ENCODE assay signal across 15 cellular contexts in the genomic region with DNA sequence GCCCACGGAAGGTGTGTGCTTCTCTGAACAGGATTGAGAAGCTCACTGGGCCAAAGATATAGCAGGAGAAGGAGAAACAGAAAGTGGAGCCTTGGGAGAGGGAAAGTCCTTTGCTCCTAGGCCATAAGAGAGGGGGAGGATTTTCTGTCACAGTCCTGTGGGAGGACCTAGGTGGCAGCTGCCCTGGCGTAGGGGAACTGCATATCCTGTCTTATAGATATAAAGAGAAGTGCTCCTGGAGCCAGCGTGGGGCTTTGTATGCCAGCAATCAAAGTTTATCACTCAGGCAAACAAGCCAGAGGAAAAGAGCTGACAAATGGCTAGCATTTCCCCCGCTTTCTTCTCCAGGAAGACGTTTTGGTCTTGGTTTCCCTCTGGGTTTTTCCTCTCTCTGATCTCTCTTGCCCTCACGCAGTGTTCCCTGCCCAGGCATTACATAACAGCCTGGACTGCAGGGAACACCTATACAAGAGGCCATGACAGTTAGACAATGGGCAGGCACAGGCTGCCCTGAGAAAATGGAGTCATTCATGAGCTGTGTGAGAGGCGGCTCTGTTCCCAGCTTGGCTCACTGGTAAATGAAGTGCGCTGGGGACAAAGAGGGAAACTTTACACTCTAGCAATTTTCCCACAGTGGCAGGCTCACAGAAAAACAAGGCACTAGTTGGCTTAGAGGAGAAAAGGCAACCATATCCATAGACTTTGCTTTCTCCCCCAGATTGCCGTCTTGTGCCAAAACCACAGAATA. TPM values are rescaled to one million over a fixed set of nuclear protein-coding genes. Genes with fewer than 3 reads are reported as not detected.
A peak's percentile ranks its signal among the peaks of the same experiment; 100 is the strongest.
DNase-seq lines count a peak whose midpoint lies in the region; ATAC-seq, FAIRE-seq and TF ChIP-seq lines count a peak whose summit lies in the region.
"Had no signal": no experiment of that assay in that cellular context is flagged by ENCODE, and none has a peak within 500 bp of the region (broad histone marks: within the 10 kb centered on the region; RNA-seq: fewer than 3 reads in every experiment).

No MANE protein-coding gene starts in this region.

- CTCF ChIA-PET in mammary epithelial cell (lab: Charles Lee; ENCODE audit: low non-redundant PET): no interaction called here
- CTCF ChIA-PET in HepG2 (lab: Yijun Ruan, JAX; ENCODE audit: low intra/inter-chr PET ratio, low total read pairs): no interaction called here

- no peak overlapping the region for H3K27ac Mint-ChIP-seq in activated T-cell treated with anti-CD3 and anti-CD28 coated beads, Interleukin-2, amount 50 U/mL, for 24 hours
- H3K27ac Mint-ChIP-seq: activated CD8-positive, alpha-beta T cell treated with anti-CD3 and anti-CD28 coated beads, Interleukin-2, amount 10 ng/mL, durations not matched to agents 7 days and 5 days; T-helper 17 cell had no signal

- no peak for TF ChIP-seq CTCF in mammary epithelial cell (conservative IDR thresholded peaks at IDR 0.05 in 1 of 2, IDR thresholded peaks at IDR 0.05 in 1 of 2; ENCODE audit: extremely low read depth in 1 of 2, insufficient read depth in 1 of 2, low read depth in 1 of 2, low read length in 2 of 2)
- TF ChIP-seq CTCF in HepG2 (CRISPR knock-in tag; IDR thresholded peaks at IDR 0.05): no peak
- no peak for TF ChIP-seq CTCF in stomach (IDR thresholded peaks at IDR 0.05)

- in situ Hi-C loops in mammary epithelial cell (cut with MboI; ENCODE audit: low sequenced_read_pairs in 2 of 2): no loop called here
- in situ Hi-C loops in HepG2 (cut with HindIII; ENCODE audit: extremely low pct_ligation_motif_present, low pct_unique_long_range_greater_than_20kb): no loop called here

- BruUV-seq in mammary epithelial cell (replicated peaks; lab: Mats Ljungman, UMichigan) (no TSS peak), HepG2 (replicated peaks; lab: Mats Ljungman, UMichigan) (no TSS peak)

- H3K36me3 ChIP-seq in mammary epithelial cell (ENCODE audit: insufficient read depth, low read length) (no peaks in the 10 kb centered on the region), HepG2 (replicated peaks in 1 of 2; ENCODE audit: control insufficient read depth in 1 of 2, insufficient read depth in 2 of 2, low read length in 2 of 2) (no peaks in the 10 kb centered on the region), stomach (no peaks in the 10 kb centered on the region)

- no peak overlapping the region for H3K9ac ChIP-seq in mammary epithelial cell (ENCODE audit: insufficient read depth, low read length)
- H3K9ac ChIP-seq in HepG2 (ENCODE audit: insufficient read depth, low read depth, low read length): no peak overlapping the region

- H2AFZ ChIP-seq in mammary epithelial cell (ENCODE audit: low read depth, low read length): peak overlapping the region; percentile 74
- peak overlapping the region; percentile 46 for H2AFZ ChIP-seq in HepG2 (ENCODE audit: low read length)

- H3K27ac ChIP-seq in mammary epithelial cell (ENCODE audit: insufficient read depth, low read depth, low read length): no peak overlapping the region
- H3K27ac ChIP-seq in HepG2 (ENCODE audit: extremely low read length, insufficient read depth, low read length): no peak overlapping the region
- peak overlapping the region; percentile 57 to 87 (median 70) for H3K27ac ChIP-seq in stomach
- H3K27ac ChIP-seq: C4-2B had no signal

- TF ChIP-seq EP300 in HepG2 (IDR thresholded peaks at IDR 0.05; ENCODE audit: low read depth in 2 of 2, low read length in 2 of 2): no peak
- no peak for TF ChIP-seq EP300 in HepG2 (CRISPR knock-in tag; IDR thresholded peaks at IDR 0.05; ENCODE audit: borderline replicate concordance)
- no peak for TF ChIP-seq EP300 in stomach (IDR thresholded peaks at IDR 0.05)

- TF ChIP-seq POLR2A in HepG2 (IDR thresholded peaks at IDR 0.05; ENCODE audit: insufficient read depth in 1 of 2, low read depth in 2 of 2, low read length in 2 of 2): no peak
- TF ChIP-seq POLR2A in stomach (IDR thresholded peaks at IDR 0.05): no peak

- H3K9me3 ChIP-seq in mammary epithelial cell (replicated peaks; ENCODE audit: insufficient read depth, low read length) (no peaks in the 10 kb centered on the region), HepG2 (ENCODE audit: low read length) (no peaks in the 10 kb centered on the region), stomach (no peaks in the 10 kb centered on the region)

- H3K9me3 Mint-ChIP-seq in activated T-cell treated with anti-CD3 and anti-CD28 coated beads, Interleukin-2, amount 50 U/mL, for 24 hours: no peaks in the 10 kb centered on the region

- ATAC-seq in HepG2 (peak; percentile 82), GM19452 (IDR thresholded peaks at IDR 0.05; ENCODE audit: unreplicated experiment) (no peak), GM21367 (IDR thresholded peaks at IDR 0.05; ENCODE audit: unreplicated experiment) (no peak)
- ATAC-seq: activated CD8-positive, alpha-beta T cell treated with anti-CD3 and anti-CD28 coated beads, Interleukin-2, amount 10 ng/mL, durations not matched to agents 7 days and 5 days; HCT116; T-helper 17 cell had no signal

- H3K4me2 ChIP-seq in mammary epithelial cell (ENCODE audit: insufficient read depth, low read depth, low read length) (no peak overlapping the region), HepG2 (ENCODE audit: low read depth, low read length) (peak overlapping the region; percentile 67)

- H3K27me3 ChIP-seq in mammary epithelial cell (ENCODE audit: insufficient read depth, low read length) (no peaks in the 10 kb centered on the region), HepG2 (ENCODE audit: control insufficient read depth in 1 of 2, insufficient read depth in 2 of 2, low read length in 2 of 2) (no peaks in the 10 kb centered on the region), stomach (peaks cover 0 to 5% (median 0%) of the 10 kb centered on the region in 3 donors)

- 62% methylated on average over 9 of the region's 9 CpGs for WGBS in mammary epithelial cell (ENCODE audit: low coverage, missing lambda C conversion rate)
- WGBS in HepG2 (ENCODE audit: low lambda C conversion rate): 37% methylated on average over 8 of the region's 9 CpGs
- 22 to 36% (median 34%) methylated on average over 8 to 9 of the region's 9 CpGs for WGBS in stomach, 5 donors

- POLR2A ChIA-PET in HepG2 (lab: Yijun Ruan, JAX): no interaction called here

- no peaks in the 10 kb centered on the region for H3K4me1 ChIP-seq in mammary epithelial cell (ENCODE audit: insufficient read depth, low read length)
- H3K4me1 ChIP-seq in HepG2 (ENCODE audit: insufficient read depth, low read length): peaks cover 32% of the 10 kb centered on the region
- H3K4me1 ChIP-seq in stomach: peaks cover 11 to 20% (median 15%) of the 10 kb centered on the region in 4 donors

- H3K36me3 Mint-ChIP-seq in activated T-cell treated with anti-CD3 and anti-CD28 coated beads, Interleukin-2, amount 50 U/mL, for 24 hours (ENCODE audit: low read depth): no peaks in the 10 kb centered on the region

- no peak overlapping the region for H3K4me3 Mint-ChIP-seq in activated T-cell treated with anti-CD3 and anti-CD28 coated beads, Interleukin-2, amount 50 U/mL, for 24 hours
- H3K4me3 Mint-ChIP-seq: activated CD8-positive, alpha-beta T cell treated with anti-CD3 and anti-CD28 coated beads, Interleukin-2, amount 10 ng/mL, durations not matched to agents 7 days and 5 days; T-helper 17 cell had no signal

- H4K20me1 ChIP-seq in mammary epithelial cell (ENCODE audit: insufficient read depth, low read length) (no peaks in the 10 kb centered on the region), HepG2 (ENCODE audit: insufficient read depth, low read length) (no peaks in the 10 kb centered on the region)

- intact Hi-C loops in mammary epithelial cell (cut with micrococcal nuclease) (no loop called here), HepG2 (cut with micrococcal nuclease; ENCODE audit: unreplicated experiment) (no loop called here), stomach (cut with DNase I; ENCODE audit: low total_unique reads) (no loop called here)

- H3K79me2 ChIP-seq in mammary epithelial cell (ENCODE audit: insufficient read depth, low read length) (no peaks in the 10 kb centered on the region), HepG2 (ENCODE audit: insufficient read depth, low read length) (no peaks in the 10 kb centered on the region)

- DNase-seq in NCI-H2107 treated with DMSO at 0.1 percent for 48 hours (lab: John Stamatoyannopoulos, UW; ENCODE audit: unreplicated experiment) (peak; percentile 81), mammary epithelial cell (no peak), HepG2 (ENCODE audit: low spot score) (peak; percentile 32), stomach (peak; percentile 51), Kasumi-1 (lab: John Stamatoyannopoulos, UW) (no peak)
- no peak for DNase-seq in activated T-cell treated with anti-CD3 and anti-CD28 coated beads, Interleukin-2, amount 50 U/mL, for 24 hours
- DNase-seq: activated CD8-positive, alpha-beta T cell treated with anti-CD3 and anti-CD28 coated beads, Interleukin-2, amount 10 ng/mL, durations not matched to agents 7 days and 5 days; activated naive CD4-positive, alpha-beta T cell treated with Interleukin-2 at 50 U/mL for 16 hours; NCI-H1092; NCI-H446; T-helper 17 cell had no signal

- dilution Hi-C loops in mammary epithelial cell (cut with HindIII; ENCODE audit: low sequenced_read_pairs): no loop called here

- TF ChIP-seq RAD21 in HepG2 (CRISPR knock-in tag; IDR thresholded peaks at IDR 0.05): no peak

- H3K4me3 ChIP-seq in mammary epithelial cell (replicated peaks in 1 of 3; ENCODE audit: insufficient read depth in 1 of 3, low read depth in 2 of 3, low read length in 3 of 3) (no peak overlapping the region), HepG2 (replicated peaks in 1 of 3; ENCODE audit: insufficient read depth in 1 of 3, low read depth in 2 of 3, low read length in 3 of 3) (peak overlapping the region in 1 of 3 experiments; percentile 18; a peak in 1 of 6 replicates), stomach (no peak overlapping the region)

- no peaks in the 10 kb centered on the region for H3K4me1 Mint-ChIP-seq in activated T-cell treated with anti-CD3 and anti-CD28 coated beads, Interleukin-2, amount 50 U/mL, for 24 hours (ENCODE audit: low read depth)

- H3K27me3 Mint-ChIP-seq in activated T-cell treated with anti-CD3 and anti-CD28 coated beads, Interleukin-2, amount 50 U/mL, for 24 hours: peaks cover 32% of the 10 kb centered on the region

- no peak for FAIRE-seq in HepG2 (lab: Jason Lieb, UNC)

RNA-seq across cellular contexts. Expression of a gene that starts 52.5 kb away (rescaled TPM):
- total RNA-seq in mammary epithelial cell (1 to 10 TPM in 1 of 2 donors, under 1 TPM in 1; 0.07 to 1.3 TPM), HepG2 (2016; rRNA removed; fragmentation: Illumina TruSeq; extraction: Trizol) (0.13 and 0.14 TPM in 2 replicates), stomach (1 to 10 TPM in 1 of 5 donors, not detected in 4; 1.7 TPM)
- polyA plus RNA-seq in mammary epithelial cell (0.02 TPM), HepG2 (2011; rRNA removed) (0.37 and 0.43 TPM in 2 replicates), stomach (under 1 TPM in 2 of 3 donors, not detected in 1; 0.03 to 0.12 TPM)
- 1.0 TPM for polyA minus RNA-seq in mammary epithelial cell
- not detected in 2 replicates for total RNA-seq in HepG2 (2016; cell fraction: cytosol; rRNA removed; fragmentation: Illumina TruSeq; extraction: Trizol; ENCODE audit: low read depth)
- total RNA-seq in HepG2 (2016; cell fraction: insoluble cytoplasmic fraction; rRNA removed; fragmentation: Illumina TruSeq; extraction: Trizol): 0.13 and 0.19 TPM in 2 replicates
- total RNA-seq in HepG2 (2016; cell fraction: membrane; rRNA removed; fragmentation: Illumina TruSeq; extraction: Trizol): 0.03 TPM in 1 of 2 replicates, not detected in the other
- 0.34 and 0.41 TPM in 2 replicates for total RNA-seq in HepG2 (2016; cell fraction: nucleus; rRNA removed; fragmentation: Illumina TruSeq; extraction: Trizol)
- 0.17 and 0.25 TPM in 2 replicates for polyA plus RNA-seq in HepG2 (2011; cell fraction: cytosol; rRNA removed)
- 1.4 and 1.7 TPM in 2 replicates for polyA plus RNA-seq in HepG2 (2011; cell fraction: nucleus; rRNA removed)
- 0.37 and 0.47 TPM in 2 replicates for polyA plus RNA-seq in HepG2 (2012)
- not detected in 2 replicates for polyA plus RNA-seq in HepG2 (2016; cell fraction: cytosol; fragmentation: Illumina TruSeq; extraction: Trizol; ENCODE audit: low read depth)
- polyA plus RNA-seq in HepG2 (2016; cell fraction: insoluble cytoplasmic fraction; fragmentation: Illumina TruSeq; extraction: Trizol; ENCODE audit: low read depth): 0.05 TPM in 1 of 2 replicates, not detected in the other
- polyA plus RNA-seq in HepG2 (2016; cell fraction: membrane; fragmentation: Illumina TruSeq; extraction: Trizol; ENCODE audit: low read depth): not detected in 2 replicates
- polyA plus RNA-seq in HepG2 (2016; cell fraction: nucleus; fragmentation: Illumina TruSeq; extraction: Trizol; ENCODE audit: insufficient read depth, low read depth): 0.32 and 0.33 TPM in 2 replicates
- polyA minus RNA-seq in HepG2 (2011; rRNA and poly(A)+ RNA removed; ENCODE audit: low replicate concordance): 2.6 TPM in 1 of 2 replicates, not detected in the other
- 0.35 and 0.69 TPM in 2 replicates for polyA minus RNA-seq in HepG2 (2011; cell fraction: cytosol; rRNA and poly(A)+ RNA removed)
- polyA minus RNA-seq in HepG2 (2011; cell fraction: nucleus; rRNA and poly(A)+ RNA removed): 1.9 and 2.0 TPM in 2 replicates
- total RNA-seq: activated CD8-positive, alpha-beta T cell treated with anti-CD3 and anti-CD28 coated beads, Interleukin-2, amount 10 ng/mL, durations not matched to agents 7 days and 5 days; T-helper 17 cell had no signal

Comparison
In these comparisons a context has a peak if more than half of its experiments do, and no peak if none do; other contexts are left out.
1. DNase-seq: peak in NCI-H2107 treated with DMSO at 0.1 percent for 48 hours (single experiment), HepG2 (single experiment) and stomach (single experiment); none in mammary epithelial cell (single experiment), activated T-cell treated with anti-CD3 and anti-CD28 coated beads, Interleukin-2, amount 50 U/mL, for 24 hours (single experiment) and Kasumi-1 (0 of 2).
2. H3K27ac ChIP-seq: peak in stomach (5 of 5); none in mammary epithelial cell (single experiment) and HepG2 (single experiment).